Comparison of ENCODE assay signal across 7 cellular contexts in the genomic region with DNA sequence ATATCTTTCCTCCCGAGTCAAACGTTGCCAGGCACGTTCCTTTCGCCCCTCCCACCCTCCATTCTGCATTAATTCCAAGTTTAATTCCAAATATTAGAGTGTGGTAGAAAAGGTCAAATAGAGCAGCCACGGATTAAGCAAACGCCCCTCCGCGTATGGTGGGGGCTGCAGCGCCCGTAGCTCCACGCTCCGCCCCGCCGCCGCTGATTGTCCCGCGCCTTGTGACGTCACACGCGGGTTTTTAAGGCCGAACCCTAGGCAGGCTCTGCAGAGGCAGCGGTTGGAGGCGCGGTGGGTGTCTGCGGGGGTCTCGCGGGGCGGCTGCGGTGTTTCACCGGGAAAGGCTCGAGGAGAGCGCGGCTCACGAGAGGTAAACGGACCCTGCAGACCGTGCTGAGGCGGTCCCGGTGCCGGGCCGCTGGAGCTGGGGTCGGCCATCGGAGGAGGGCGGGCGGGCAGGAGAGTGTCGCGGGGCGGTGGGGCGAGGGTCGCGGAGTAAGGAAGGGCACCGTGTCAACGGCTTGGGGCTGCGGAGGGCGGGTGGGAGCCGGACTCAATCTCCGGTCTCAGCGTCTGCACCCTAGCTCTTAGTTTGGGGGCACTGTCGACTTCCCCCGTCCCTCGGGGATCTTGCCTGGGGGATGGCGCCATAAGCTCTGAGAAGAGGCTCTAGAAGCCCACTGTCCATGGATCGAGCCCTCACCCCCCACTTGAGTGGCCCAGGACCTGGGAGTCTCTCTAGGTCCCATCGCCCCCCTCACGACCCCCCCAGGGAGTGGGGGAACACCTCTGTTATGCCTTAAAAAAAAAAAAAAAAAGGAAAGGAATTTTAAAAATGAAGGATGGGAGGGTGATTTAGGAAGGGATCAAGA. TPM values are rescaled to one million over a fixed set of nuclear protein-coding genes. Genes with fewer than 3 reads are reported as not detected.
DNase-seq lines count a peak whose midpoint lies in the region; ATAC-seq and TF ChIP-seq lines count a peak whose summit lies in the region.

A gene with protein sequence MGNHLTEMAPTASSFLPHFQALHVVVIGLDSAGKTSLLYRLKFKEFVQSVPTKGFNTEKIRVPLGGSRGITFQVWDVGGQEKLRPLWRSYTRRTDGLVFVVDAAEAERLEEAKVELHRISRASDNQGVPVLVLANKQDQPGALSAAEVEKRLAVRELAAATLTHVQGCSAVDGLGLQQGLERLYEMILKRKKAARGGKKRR (plus strand): TSS at position 270 of the 872 bp plus-strand sequence. CDS start 740 bp downstream, outside the sequence.

- WGBS in psoas muscle, 3 donors = 1 to 2% (median 1%) methylated on average over 57 to 64 of the region's 64 CpGs

- H3K9me3 ChIP-seq in psoas muscle = no peaks in the 10 kb centered on the region

- H3K36me3 ChIP-seq in psoas muscle (ENCODE audit: insufficient read depth in 1 of 2, low read depth in 1 of 2) = no peaks in the 10 kb centered on the region

- no peaks in the 10 kb centered on the region for H3K27me3 ChIP-seq in psoas muscle (ENCODE audit: insufficient read depth in 3 of 3, low read length in 2 of 3)

- peaks cover 6% of the 10 kb centered on the region for H3K36me3 Mint-ChIP-seq in T-helper 2 cell treated with Interferon-gamma antibody and Interleukin-4, amounts not matched to agents 5 μg/mL and 100 μg/mL, for 36 hours (ENCODE audit: low read depth)

- H3K4me3 Mint-ChIP-seq in T-helper 2 cell treated with Interferon-gamma antibody and Interleukin-4, amounts not matched to agents 5 μg/mL and 100 μg/mL, for 36 hours = peak within 1 kb of the TSS; percentile 93

- peak; percentile 52 for ATAC-seq in GM19023 (IDR thresholded peaks at IDR 0.05; ENCODE audit: unreplicated experiment)
- ATAC-seq in left ventricle myocardium superior = peak; percentile 94
- peak; percentile 73 to 85 (median 80) for ATAC-seq in psoas muscle

- peaks cover 12% of the 10 kb centered on the region for H3K4me1 ChIP-seq in psoas muscle

- peak; percentile 94 for DNase-seq in NCI-H1436 (lab: John Stamatoyannopoulos, UW)
- peak; percentile 81 for DNase-seq in T-helper 2 cell treated with Interferon-gamma antibody and Interleukin-4, amounts not matched to agents 5 μg/mL and 100 μg/mL, for 36 hours (ENCODE audit: low spot score)
- DNase-seq in left ventricle myocardium superior = peak; percentile 97
- peak; percentile 89 to 92 for DNase-seq in psoas muscle
- peak; percentile 92 for DNase-seq in ureter (ENCODE audit: low spot score)

- H3K9me3 Mint-ChIP-seq in T-helper 2 cell treated with Interferon-gamma antibody and Interleukin-4, amounts not matched to agents 5 μg/mL and 100 μg/mL, for 36 hours = no peaks in the 10 kb centered on the region

- H3K27ac Mint-ChIP-seq in T-helper 2 cell treated with Interferon-gamma antibody and Interleukin-4, amounts not matched to agents 5 μg/mL and 100 μg/mL, for 36 hours = peak within 1 kb of the TSS; percentile 93

- H3K4me1 Mint-ChIP-seq in T-helper 2 cell treated with Interferon-gamma antibody and Interleukin-4, amounts not matched to agents 5 μg/mL and 100 μg/mL, for 36 hours (ENCODE audit: low read depth) = peaks cover 40% of the 10 kb centered on the region

- TF ChIP-seq CTCF in psoas muscle (IDR thresholded peaks at IDR 0.05) = no peak

- H3K4me3 ChIP-seq in psoas muscle = peak within 1 kb of the TSS; percentile 88

- H3K27ac ChIP-seq in angular gyrus (ENCODE audit: low read depth, low read length) (peak within 1 kb of the TSS; percentile 64), psoas muscle (peak within 1 kb of the TSS; percentile 75)

- intact Hi-C loops in left ventricle myocardium superior (cut with micrococcal nuclease) (no loop called here), psoas muscle (cut with DNase I) (loop anchor here in 1 of 2 donors (5.0 kb wide), 1 partner anchor 43 kb away; no protein-coding TSS in a partner anchor)

- no peaks in the 10 kb centered on the region for H3K27me3 Mint-ChIP-seq in T-helper 2 cell treated with Interferon-gamma antibody and Interleukin-4, amounts not matched to agents 5 μg/mL and 100 μg/mL, for 36 hours (ENCODE audit: low read depth)

RNA-seq across cellular contexts. Expression of the gene that starts here (rescaled TPM):
- 6.7 TPM for total RNA-seq in left ventricle myocardium superior
- 1 to 10 TPM in 3 of 4 donors, under 1 TPM in 1; 0.69 to 1.8 (median 1.4) TPM for total RNA-seq in psoas muscle
- polyA plus RNA-seq in psoas muscle = 1 to 10 TPM; 1.3 to 6.5 (median 2.4) TPM
- 34.3 TPM for total RNA-seq in ureter

Comparison
In these comparisons a context has a peak if more than half of its experiments do, and no peak if none do; other contexts are left out.
1. Peak in every context shown above with its lines: DNase-seq, ATAC-seq, H3K4me3 ChIP-seq and H3K27ac ChIP-seq.